Comparison of ENCODE assay signal across 8 cellular contexts in the genomic region with DNA sequence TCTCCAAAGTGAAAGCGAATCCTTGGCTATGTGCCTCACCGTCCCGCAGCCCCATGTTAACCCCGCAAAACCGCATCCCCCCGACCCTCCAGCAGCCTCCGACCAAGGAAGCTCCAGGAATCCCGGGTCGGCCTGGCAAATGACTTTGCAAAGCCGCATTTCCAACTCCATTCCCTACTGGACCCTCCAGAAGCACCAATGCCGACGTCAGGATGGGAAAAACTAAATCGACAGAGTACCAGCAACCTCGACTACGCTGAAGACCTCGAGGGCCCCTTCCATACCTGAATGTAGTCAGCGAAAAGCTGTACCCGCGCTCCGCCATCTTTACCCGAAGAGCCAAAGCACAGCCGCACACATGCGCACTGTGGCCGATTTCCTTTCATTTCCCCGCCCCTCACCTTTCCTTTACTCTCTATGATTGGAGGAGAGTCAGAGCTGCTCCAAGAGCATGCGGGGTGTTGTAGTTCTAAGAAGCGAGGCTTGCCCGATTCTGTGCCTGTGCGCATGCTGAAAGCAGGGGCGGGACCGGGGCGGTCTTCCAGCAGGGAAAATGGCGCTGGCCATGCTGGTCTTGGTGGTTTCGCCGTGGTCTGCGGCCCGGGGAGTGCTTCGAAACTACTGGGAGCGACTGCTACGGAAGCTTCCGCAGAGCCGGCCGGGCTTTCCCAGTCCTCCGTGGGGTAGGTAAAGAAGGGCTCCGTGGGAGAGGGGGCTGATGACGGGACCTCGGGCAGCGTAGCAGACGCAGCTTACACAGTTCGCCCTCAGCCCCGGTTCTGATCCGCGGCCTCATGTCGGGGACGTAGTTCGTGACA. TPM values are rescaled to one million over a fixed set of nuclear protein-coding genes. Genes with fewer than 3 reads are reported as not detected.
DNase-seq lines count a peak whose midpoint lies in the region; ATAC-seq and TF ChIP-seq lines count a peak whose summit lies in the region.

TSS of gene MRPL32 (plus strand) at position 543 of the 818 bp plus-strand sequence. CDS start at position 554, 11 bp downstream.
TSS of gene PSMA2 (minus strand) at position 341 of the 818 bp plus-strand sequence. CDS start at position 325, 16 bp downstream.

- H3K4me2 ChIP-seq in fibroblast of lung (ENCODE audit: extremely low read depth, insufficient read depth, low read length) = peak within 1 kb of the TSS; percentile 86

- peak; percentile 100 for ATAC-seq in activated T-helper 17 cell treated with anti-CD3 and anti-CD28 coated beads, Interleukin-2, amount 50 U/mL, for 72 hours (replicated peaks)
- peak; percentile 99 for ATAC-seq in naive thymus-derived CD4-positive, alpha-beta T cell
- ATAC-seq in stimulated activated naive B cell treated with anti-CD40 and anti-IgM and Interleukin-4, amounts not matched to agents 10 μg/mL and 1 μg/mL and 100 μg/mL, for 72 hours (replicated peaks) = peak; percentile 100

- H3K79me2 ChIP-seq in fibroblast of lung (ENCODE audit: control insufficient read depth, insufficient read depth, low read length) = peaks cover 63% of the 10 kb centered on the region

- peaks cover 85% of the 10 kb centered on the region for H3K36me3 Mint-ChIP-seq in activated T-helper 17 cell treated with anti-CD3 and anti-CD28 coated beads, Interleukin-2, amount 50 U/mL, for 72 hours (ENCODE audit: low read depth)
- H3K36me3 Mint-ChIP-seq in naive thymus-derived CD4-positive, alpha-beta T cell = peaks cover 8 to 15% (median 10%) of the 10 kb centered on the region in 5 donors
- H3K36me3 Mint-ChIP-seq in stimulated activated naive B cell treated with anti-CD40 and anti-IgM and Interleukin-4, amounts not matched to agents 10 μg/mL and 1 μg/mL and 100 μg/mL, for 72 hours = peaks cover 13 to 24% of the 10 kb centered on the region in 2 donors

- H2AFZ ChIP-seq in fibroblast of lung (ENCODE audit: low read length) = peak within 1 kb of the TSS; percentile 97

- H3K9me3 Mint-ChIP-seq in activated T-helper 17 cell treated with anti-CD3 and anti-CD28 coated beads, Interleukin-2, amount 50 U/mL, for 72 hours = no peaks in the 10 kb centered on the region
- H3K9me3 Mint-ChIP-seq in naive thymus-derived CD4-positive, alpha-beta T cell = no peaks in the 10 kb centered on the region
- no peaks in the 10 kb centered on the region for H3K9me3 Mint-ChIP-seq in stimulated activated naive B cell treated with anti-CD40 and anti-IgM and Interleukin-4, amounts not matched to agents 10 μg/mL and 1 μg/mL and 100 μg/mL, for 72 hours

- no peaks in the 10 kb centered on the region for H3K27me3 ChIP-seq in fibroblast of lung (ENCODE audit: control insufficient read depth, insufficient read depth, low read length)
- H3K27me3 ChIP-seq in naive thymus-derived CD4-positive, alpha-beta T cell (ENCODE audit: control insufficient read depth in 2 of 2, insufficient read depth in 2 of 2, low read length in 2 of 2) = no peaks in the 10 kb centered on the region

- H3K27ac ChIP-seq in RWPE1 = peak within 1 kb of the TSS; percentile 77
- peak within 1 kb of the TSS; percentile 96 for H3K27ac ChIP-seq in fibroblast of lung (ENCODE audit: insufficient read depth, low read length)
- peak within 1 kb of the TSS; percentile 89 for H3K27ac ChIP-seq in naive thymus-derived CD4-positive, alpha-beta T cell (ENCODE audit: low read depth, low read length)

- DNase-seq in Daoy (ENCODE audit: low read depth) = peak; percentile 99
- peak; percentile 92 for DNase-seq in GOT3 (lab: John Stamatoyannopoulos, UW)
- peak; percentile 94 for DNase-seq in LNCaP clone FGC (ENCODE audit: low read depth)
- DNase-seq in RWPE1 (ENCODE audit: low spot score) = peak; percentile 100
- peak; percentile 97 for DNase-seq in fibroblast of lung (ENCODE audit: low read depth in 2 of 2)
- peak; percentile 83 to 97 (median 94) for DNase-seq in naive thymus-derived CD4-positive, alpha-beta T cell
- peak; percentile 94 for DNase-seq in stimulated activated naive B cell treated with anti-CD40 and anti-IgM and Interleukin-4, amounts not matched to agents 10 μg/mL and 1 μg/mL and 100 μg/mL, for 72 hours

- TF ChIP-seq CTCF in LNCaP clone FGC (IDR thresholded peaks at IDR 0.05; ENCODE audit: control insufficient read depth, extremely low read depth, insufficient read depth) = no peak
- no peak for TF ChIP-seq CTCF in RWPE1 (conservative IDR thresholded peaks at IDR 0.05; ENCODE audit: low read depth)
- TF ChIP-seq CTCF in fibroblast of lung (conservative IDR thresholded peaks at IDR 0.05 in 1 of 2, IDR thresholded peaks at IDR 0.05 in 1 of 2; ENCODE audit: low read depth in 1 of 2, low read length in 2 of 2) = no peak

- peak within 1 kb of the TSS; percentile 99 for H3K4me3 Mint-ChIP-seq in activated T-helper 17 cell treated with anti-CD3 and anti-CD28 coated beads, Interleukin-2, amount 50 U/mL, for 72 hours
- peak within 1 kb of the TSS; percentile 88 to 100 (median 98) for H3K4me3 Mint-ChIP-seq in naive thymus-derived CD4-positive, alpha-beta T cell
- H3K4me3 Mint-ChIP-seq in stimulated activated naive B cell treated with anti-CD40 and anti-IgM and Interleukin-4, amounts not matched to agents 10 μg/mL and 1 μg/mL and 100 μg/mL, for 72 hours = peak within 1 kb of the TSS; percentile 94 to 99

- intact Hi-C loops in naive thymus-derived CD4-positive, alpha-beta T cell (cut with micrococcal nuclease) = loop anchor here (1.0 to 5.0 kb wide), 12 partner anchors 13 to 1650 kb away; partner anchors contain the start of genes C7orf25 (in 2 of the 2), COA1 (in 2 of the 2), STK17A (in 2 of the 2) and MRPS24 (in 1 of the 2)

- peaks cover 2% of the 10 kb centered on the region for H3K4me1 ChIP-seq in fibroblast of lung (ENCODE audit: control insufficient read depth, extremely low read depth, insufficient read depth, low read length)
- peaks cover 24 to 48% of the 10 kb centered on the region in 2 donors for H3K4me1 ChIP-seq in naive thymus-derived CD4-positive, alpha-beta T cell (ENCODE audit: control insufficient read depth in 2 of 2, insufficient read depth in 2 of 2, low read length in 2 of 2)

- POLR2A ChIA-PET in RWPE1 (lab: Yijun Ruan, JAX; ENCODE audit: low non-redundant PET) = interaction anchor here (0.6 to 1.2 kb wide), 5 partner anchors 12 to 651 kb away, joined by 3 to 9 read pairs (median 4); partner anchors contain the start of gene STK17A
- POLR2A ChIA-PET in naive thymus-derived CD4-positive, alpha-beta T cell (lab: Charles Lee) = interaction anchor here (0.7 to 4.4 kb wide), 16 partner anchors 11 to 1110 kb away, joined by 3 to 24 read pairs (median 4); partner anchors contain the start of genes BLVRA, C7orf25, COA1 and MRPS24

- H3K27me3 Mint-ChIP-seq in activated T-helper 17 cell treated with anti-CD3 and anti-CD28 coated beads, Interleukin-2, amount 50 U/mL, for 72 hours = no peaks in the 10 kb centered on the region
- no peaks in the 10 kb centered on the region for H3K27me3 Mint-ChIP-seq in naive thymus-derived CD4-positive, alpha-beta T cell
- H3K27me3 Mint-ChIP-seq in stimulated activated naive B cell treated with anti-CD40 and anti-IgM and Interleukin-4, amounts not matched to agents 10 μg/mL and 1 μg/mL and 100 μg/mL, for 72 hours = no peaks in the 10 kb centered on the region

- H4K20me1 ChIP-seq in fibroblast of lung (ENCODE audit: control insufficient read depth, extremely low read depth, insufficient read depth, low read length) = no peaks in the 10 kb centered on the region

- H3K4me1 Mint-ChIP-seq in activated T-helper 17 cell treated with anti-CD3 and anti-CD28 coated beads, Interleukin-2, amount 50 U/mL, for 72 hours = peaks cover 35% of the 10 kb centered on the region
- H3K4me1 Mint-ChIP-seq in naive thymus-derived CD4-positive, alpha-beta T cell = peaks cover 31 to 93% (median 71%) of the 10 kb centered on the region in 7 donors
- H3K4me1 Mint-ChIP-seq in stimulated activated naive B cell treated with anti-CD40 and anti-IgM and Interleukin-4, amounts not matched to agents 10 μg/mL and 1 μg/mL and 100 μg/mL, for 72 hours = peaks cover 24 to 37% of the 10 kb centered on the region in 2 donors

- peak within 1 kb of the TSS; percentile 87 for H3K9ac ChIP-seq in fibroblast of lung (ENCODE audit: insufficient read depth, low read length)

- peak within 1 kb of the TSS; percentile 97 for H3K27ac Mint-ChIP-seq in activated T-helper 17 cell treated with anti-CD3 and anti-CD28 coated beads, Interleukin-2, amount 50 U/mL, for 72 hours
- peak within 1 kb of the TSS; percentile 92 to 100 (median 97) for H3K27ac Mint-ChIP-seq in naive thymus-derived CD4-positive, alpha-beta T cell
- peak within 1 kb of the TSS; percentile 97 for H3K27ac Mint-ChIP-seq in stimulated activated naive B cell treated with anti-CD40 and anti-IgM and Interleukin-4, amounts not matched to agents 10 μg/mL and 1 μg/mL and 100 μg/mL, for 72 hours

- H3K36me3 ChIP-seq in fibroblast of lung (ENCODE audit: control insufficient read depth, insufficient read depth, low read length) = peaks cover 7% of the 10 kb centered on the region
- H3K36me3 ChIP-seq in naive thymus-derived CD4-positive, alpha-beta T cell (ENCODE audit: control insufficient read depth in 2 of 3, insufficient read depth in 3 of 3, low read length in 3 of 3) = peaks cover 5 to 19% (median 6%) of the 10 kb centered on the region in 3 experiments

- CTCF ChIA-PET in RWPE1 (lab: Yijun Ruan, JAX) = interaction anchor here (0.6 to 1.4 kb wide), 7 partner anchors 9 to 651 kb away, joined by 3 to 5 read pairs (median 3); partner anchors contain the start of gene STK17A
- CTCF ChIA-PET in naive thymus-derived CD4-positive, alpha-beta T cell (lab: Charles Lee) = interaction anchor here (1.5 to 3.4 kb wide), 3 partner anchors 9 to 651 kb away, joined by 5 to 12 read pairs (median 6); partner anchors contain the start of genes C7orf25 and STK17A

- no peaks in the 10 kb centered on the region for H3K9me3 ChIP-seq in fibroblast of lung (ENCODE audit: control insufficient read depth, insufficient read depth, low read depth, low read length)
- H3K9me3 ChIP-seq in naive thymus-derived CD4-positive, alpha-beta T cell (ENCODE audit: control insufficient read depth in 2 of 3, low read length in 3 of 3) = no peaks in the 10 kb centered on the region

- peak within 1 kb of the TSS; percentile 76 for H3K4me3 ChIP-seq in LNCaP clone FGC (ENCODE audit: low read depth, low read length)
- H3K4me3 ChIP-seq in fibroblast of lung (replicated peaks in 1 of 4; ENCODE audit: control extremely low read depth in 1 of 4, insufficient read depth in 1 of 4, low read depth in 3 of 4, low read length in 4 of 4) = peak within 1 kb of the TSS; percentile 51 to 97 (median 88)
- H3K4me3 ChIP-seq in naive thymus-derived CD4-positive, alpha-beta T cell (ENCODE audit: low read length) = peak within 1 kb of the TSS; percentile 100

RNA-seq across cellular contexts. Expression of gene MRPL32, which starts in this region (rescaled TPM):
- total RNA-seq in Daoy (2014; rRNA removed; shearing (Covaris generic)) = 167 and 211 TPM in 2 replicates
- total RNA-seq in activated T-helper 17 cell treated with anti-CD3 and anti-CD28 coated beads, Interleukin-2, amount 50 U/mL, for 72 hours = 10 to 100 TPM; 40.5 to 68.7 TPM
- 55.5 and 63.7 TPM in 2 replicates for total RNA-seq in fibroblast of lung
- polyA plus RNA-seq in fibroblast of lung = 54.4 and 58.0 TPM in 2 replicates
- 42.0 and 49.1 TPM in 2 replicates for polyA plus RNA-seq in fibroblast of lung (2012)
- 1.2 and 3.0 TPM in 2 replicates for polyA minus RNA-seq in fibroblast of lung (ENCODE audit: low replicate concordance)
- total RNA-seq in naive thymus-derived CD4-positive, alpha-beta T cell = 10 to 100 TPM; 27.7 to 58.2 (median 53.4) TPM
- polyA plus RNA-seq in naive thymus-derived CD4-positive, alpha-beta T cell = 10 to 100 TPM; 43.9 to 52.9 TPM

RNA-seq across cellular contexts. Expression of gene PSMA2, which starts in this region (rescaled TPM):
- 340 and 366 TPM in 2 replicates for total RNA-seq in Daoy (2014; rRNA removed; shearing (Covaris generic))
- 100 to 1,000 TPM; 124 to 179 TPM for total RNA-seq in activated T-helper 17 cell treated with anti-CD3 and anti-CD28 coated beads, Interleukin-2, amount 50 U/mL, for 72 hours
- total RNA-seq in fibroblast of lung = 27.2 and 33.6 TPM in 2 replicates
- polyA plus RNA-seq in fibroblast of lung = 161 and 181 TPM in 2 replicates
- polyA plus RNA-seq in fibroblast of lung (2012) = 129 and 158 TPM in 2 replicates
- 2.3 TPM in 1 of 2 replicates, not detected in the other for polyA minus RNA-seq in fibroblast of lung (ENCODE audit: low replicate concordance)
- 100 to 1,000 TPM in 1 of 5 experiments, 10 to 100 TPM in 4; 29.3 to 144 (median 35.3) TPM for total RNA-seq in naive thymus-derived CD4-positive, alpha-beta T cell
- polyA plus RNA-seq in naive thymus-derived CD4-positive, alpha-beta T cell = 100 to 1,000 TPM; 196 to 257 TPM

Comparison
In these comparisons a context has a peak if more than half of its experiments do, and no peak if none do; other contexts are left out.
1. Peak in every context shown above with its lines: DNase-seq, ATAC-seq, H3K4me3 ChIP-seq and H3K27ac ChIP-seq.